29 cellular contexts compared by ENCODE assay signal in genomic region chr2:118374974-118375745, GRCh38.
A peak's percentile ranks its signal among the peaks of the same experiment; 100 is the strongest.
DNase-seq lines count a peak whose midpoint lies in the region; ATAC-seq, FAIRE-seq and TF ChIP-seq lines count a peak whose summit lies in the region.
"Had no signal": no experiment of that assay in that cellular context is flagged by ENCODE, and none has a peak within 500 bp of the region (broad histone marks: within the 10 kb centered on the region; RNA-seq: fewer than 3 reads in every experiment).

No MANE protein-coding gene starts in this region.

- no peaks in the 10 kb centered on the region for H3K36me3 Mint-ChIP-seq in astrocyte (ENCODE audit: low read depth, unreplicated experiment)
- no peaks in the 10 kb centered on the region for H3K36me3 Mint-ChIP-seq in nephron progenitor cell (ENCODE audit: low read depth)

- H3K4me3 Mint-ChIP-seq in astrocyte (ENCODE audit: unreplicated experiment) (no peak overlapping the region), nephron progenitor cell (no peak overlapping the region)
- H3K4me3 Mint-ChIP-seq: CD4-positive, alpha-beta T cell had no signal

- no peak overlapping the region for H3K4me3 ChIP-seq in astrocyte (ENCODE audit: insufficient read depth, low read depth, low read length)
- H3K4me3 ChIP-seq in fibroblast of pulmonary artery (replicated peaks; ENCODE audit: low read depth, low read length), result no peak overlapping the region
- H3K4me3 ChIP-seq: BLaER1 treated with 17β-estradiol and CSF1 and Interleukin-3, amounts not matched to agents 10 nM and 100 nM; Peyer's patch; SK-N-MC had no signal

- H3K9me3 Mint-ChIP-seq in astrocyte (ENCODE audit: unreplicated experiment), result no peaks in the 10 kb centered on the region
- H3K9me3 Mint-ChIP-seq in nephron progenitor cell, result no peaks in the 10 kb centered on the region
- H3K9me3 Mint-ChIP-seq: CD4-positive, alpha-beta T cell had no signal

- no peak for ATAC-seq in GM18502 (IDR thresholded peaks at IDR 0.05; ENCODE audit: poor library complexity, unreplicated experiment)

- TF ChIP-seq POLR2A in GM12892 (IDR thresholded peaks at IDR 0.05; ENCODE audit: low read depth, low read length), result no peak

- no peak for TF ChIP-seq CTCF in astrocyte (IDR thresholded peaks at IDR 0.05; ENCODE audit: insufficient read depth, low read depth, low read length)
- no peak for TF ChIP-seq CTCF in fibroblast of pulmonary artery (IDR thresholded peaks at IDR 0.05; ENCODE audit: low read length, missing control alignments)
- no peak for TF ChIP-seq CTCF in nephron progenitor cell (IDR thresholded peaks at IDR 0.05)

- no peaks in the 10 kb centered on the region for H3K79me2 ChIP-seq in astrocyte (ENCODE audit: insufficient read depth, low read length)

- no peaks in the 10 kb centered on the region for H3K36me3 ChIP-seq in astrocyte (ENCODE audit: insufficient read depth, low read length)
- H3K36me3 ChIP-seq: BLaER1 treated with 17β-estradiol and CSF1 and Interleukin-3, amounts not matched to agents 10 nM and 100 nM; Peyer's patch had no signal

- H3K4me2 ChIP-seq in astrocyte (ENCODE audit: low read length), result no peak overlapping the region

- no peaks in the 10 kb centered on the region for H4K20me1 ChIP-seq in astrocyte (ENCODE audit: insufficient read depth, low read length)
- H4K20me1 ChIP-seq: BLaER1 treated with 17β-estradiol and CSF1 and Interleukin-3, amounts not matched to agents 10 nM and 100 nM had no signal

- H3K9me3 ChIP-seq in astrocyte (ENCODE audit: insufficient read depth, low read depth, low read length), result no peaks in the 10 kb centered on the region
- H3K9me3 ChIP-seq: BLaER1 treated with 17β-estradiol and CSF1 and Interleukin-3, amounts not matched to agents 10 nM and 100 nM; Peyer's patch had no signal

- H2AFZ ChIP-seq in astrocyte (ENCODE audit: low read depth, low read length), result no peak overlapping the region

- H3K4me1 ChIP-seq in astrocyte (ENCODE audit: insufficient read depth, low read length), result peaks cover 8% of the 10 kb centered on the region
- H3K4me1 ChIP-seq: Peyer's patch had no signal

- DNase-seq in AG08395 (ENCODE audit: low spot score) (peak; percentile 12), GM03348 (ENCODE audit: low spot score) (peak; percentile 37), astrocyte (ENCODE audit: low read depth) (peak; percentile 34), fibroblast of pulmonary artery (ENCODE audit: low read depth) (peak; percentile 2), hypothalamus (lab: John Stamatoyannopoulos, UW) (no peak), GM12892 (ENCODE audit: insufficient read length) (no peak), nephron progenitor cell (no peak)
- DNase-seq: 8988T; ACHN; AML-193; CD4-positive, alpha-beta T cell; DMS79; GF-D8; Kasumi-1; NCI-H1092 treated with DMSO at 0.1 percent for 48 hours; NCI-H1436; NCI-H187; NCI-H2081 treated with DMSO at 0.1 percent for 48 hours; NCI-H2171; NCI-H226; NCI-H510A; NCI-H69; Peyer's patch; SHP77 treated with DMSO at 0.1 percent for 48 hours had no signal

- no peak overlapping the region for H3K27ac ChIP-seq in astrocyte (ENCODE audit: low read depth, low read length)
- H3K27ac ChIP-seq: BLaER1 treated with 17β-estradiol and CSF1 and Interleukin-3, amounts not matched to agents 10 nM and 100 nM; HL-60; Peyer's patch; SK-N-MC had no signal

- H3K27ac Mint-ChIP-seq in astrocyte (ENCODE audit: unreplicated experiment) (peak overlapping the region; percentile 21), nephron progenitor cell (no peak overlapping the region)
- H3K27ac Mint-ChIP-seq: CD4-positive, alpha-beta T cell had no signal

- FAIRE-seq in astrocyte (lab: Jason Lieb, UNC) (peak; percentile 13), GM12892 (lab: Jason Lieb, UNC) (no peak)
- FAIRE-seq: GM18507 had no signal

- H3K27me3 ChIP-seq in astrocyte (ENCODE audit: insufficient read depth, low read length), result no peaks in the 10 kb centered on the region
- H3K27me3 ChIP-seq: BLaER1 treated with 17β-estradiol and CSF1 and Interleukin-3, amounts not matched to agents 10 nM and 100 nM; Peyer's patch had no signal

- peaks cover 16% of the 10 kb centered on the region for H3K27me3 Mint-ChIP-seq in astrocyte (ENCODE audit: low read depth, unreplicated experiment)
- H3K27me3 Mint-ChIP-seq in nephron progenitor cell (ENCODE audit: low read depth, poor library complexity), result peaks cover 32% of the 10 kb centered on the region

- H3K4me1 Mint-ChIP-seq in astrocyte (ENCODE audit: low read depth, unreplicated experiment) (peaks cover 11% of the 10 kb centered on the region), nephron progenitor cell (peaks cover 23% of the 10 kb centered on the region)

- no peak overlapping the region for H3K9ac ChIP-seq in astrocyte (ENCODE audit: low read length)
- H3K9ac ChIP-seq: BLaER1 treated with 17β-estradiol and CSF1 and Interleukin-3, amounts not matched to agents 10 nM and 100 nM had no signal

Comparison
In these comparisons a context has a peak if more than half of its experiments do, and no peak if none do; other contexts are left out.
1. DNase-seq: peak in AG08395 (single experiment), GM03348 (single experiment), astrocyte (single experiment) and fibroblast of pulmonary artery (single experiment); none in hypothalamus (0 of 51), GM12892 (single experiment) and nephron progenitor cell (single experiment).